ENCODE assay signal across 35 cellular contexts in the genomic region with DNA sequence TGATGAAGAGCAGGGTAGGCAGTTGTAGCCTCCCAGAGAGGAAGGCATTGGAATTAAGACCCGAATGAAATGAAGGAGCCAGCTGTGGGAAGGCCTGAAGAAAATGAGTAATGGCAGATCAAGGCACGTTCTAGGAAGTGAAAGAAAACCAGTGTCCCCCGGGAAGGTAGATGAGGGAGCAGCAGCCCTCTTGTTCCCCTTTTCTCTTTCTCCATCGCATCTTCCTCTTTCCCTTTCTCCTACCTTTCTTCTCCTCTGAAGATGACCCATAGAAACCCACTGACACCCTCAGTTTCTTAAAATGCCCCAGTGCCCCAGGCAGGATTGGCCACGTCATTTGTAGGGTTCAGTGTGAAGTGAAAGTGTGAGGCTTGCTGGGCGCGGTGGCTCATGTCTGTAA.
"Had no signal": no experiment of that assay in that cellular context is flagged by ENCODE, and none has a peak within 500 bp of the region (broad histone marks: within the 10 kb centered on the region; RNA-seq: fewer than 3 reads in every experiment).

No MANE protein-coding gene starts in this region.

- H3K4me2 ChIP-seq: neural progenitor cell, smooth muscle cell had no signal

- H3K27ac ChIP-seq: adrenal gland, brain microvascular endothelial cell, lower lobe of right lung, neural progenitor cell, parathyroid adenoma, psoas muscle, stomach, thyroid gland, upper lobe of left lung, WERI-Rb-1 had no signal

- DNase-seq: activated CD4-positive, alpha-beta memory T cell treated with anti-CD3 and anti-CD28 coated beads for 36 hours; activated CD4-positive, alpha-beta T cell treated with anti-CD3 and anti-CD28 coated beads, Interleukin-2, amount 10 ng/mL, durations not matched to agents 24 days and 14 days; activated CD4-positive, CD25-positive, alpha-beta regulatory T cell treated with anti-CD3 and anti-CD28 coated beads, Interleukin-2, amount 50 U/mL, for 72 hours; activated CD8-positive, alpha-beta memory T cell treated with anti-CD3 and anti-CD28 coated beads, Interleukin-2, amount 50 U/mL, for 4 hours; activated effector memory CD4-positive, alpha-beta T cell treated with anti-CD3 and anti-CD28 coated beads, Interleukin-2, amount 50 U/mL, for 16 hours; activated naive CD4-positive, alpha-beta T cell treated with anti-CD3 and anti-CD28 coated beads for 36 hours; activated naive CD8-positive, alpha-beta T cell treated with anti-CD3 and anti-CD28 coated beads for 36 hours; activated T-cell treated with anti-CD3 and anti-CD28 coated beads, Interleukin-2, amount 50 U/mL, for 1 hour; adrenal gland; brain microvascular endothelial cell; cortex of kidney; endodermal cell; foreskin fibroblast; heart left ventricle; hypothalamus; immature natural killer cell; lower lobe of right lung; mesendoderm; natural killer cell; occipital lobe; psoas muscle; stimulated activated CD4-positive, alpha-beta T cell treated with anti-CD3 and anti-CD28 coated beads, Interleukin-1b, Interleukin-23, amount 100 ng/mL, for 48 hours; stimulated activated CD4-positive, alpha-beta T cell treated with anti-CD3 and anti-CD28 coated beads, Interleukin-4, amount 100 ng/mL, for 4 hours; stimulated activated CD8-positive, alpha-beta memory T cell treated with anti-CD3 and anti-CD28 coated beads, Interleukin-4, amount 100 ng/mL, for 48 hours; stomach; T-helper 9 cell; thyroid gland; upper lobe of left lung; WERI-Rb-1 had no signal

- H3K4me1 ChIP-seq: adrenal gland, lower lobe of right lung, parathyroid adenoma, stomach, thyroid gland, upper lobe of left lung had no signal

- H3K9ac ChIP-seq: neural progenitor cell, parathyroid adenoma had no signal

- H3K79me2 ChIP-seq: parathyroid adenoma had no signal

- H3K4me3 ChIP-seq: adrenal gland, heart left ventricle, lower lobe of right lung, neural progenitor cell, psoas muscle, smooth muscle cell, stomach, thyroid gland, upper lobe of left lung had no signal

- H3K27me3 ChIP-seq: adrenal gland, brain microvascular endothelial cell, heart left ventricle, neural progenitor cell, thyroid gland, upper lobe of left lung had no signal

- H3K36me3 ChIP-seq: adrenal gland, brain microvascular endothelial cell, lower lobe of right lung, neural progenitor cell, stomach, thyroid gland, upper lobe of left lung, WERI-Rb-1 had no signal

- ATAC-seq: esophagus mucosa; heart left ventricle; left lobe of liver; lower lobe of right lung; natural killer cell; psoas muscle; stimulated activated memory B cell treated with anti-CD40 and anti-IgM and Interleukin-4, amounts not matched to agents 10 μg/mL and 1 μg/mL and 100 μg/mL, for 72 hours had no signal

- H3K9me3 ChIP-seq: adrenal gland, heart left ventricle, lower lobe of right lung, psoas muscle, stomach, thyroid gland, upper lobe of left lung had no signal

- H2AFZ ChIP-seq: neural progenitor cell, parathyroid adenoma had no signal
